ENCODE assay signal across 1 cellular context in genomic region chr1:8077120-8077573, GRCh38.
TF ChIP-seq lines count a peak whose summit lies in the region.

No MANE protein-coding gene starts in this region.

TF ChIP-seq in A549, 52 proteins besides CTCF, POLR2A, EP300 and RAD21 (continued from another document):
- TF ChIP-seq BCL3 (IDR thresholded peaks at IDR 0.05) (peak; percentile 45; the same call in 1 of the 3 replicates), CBX8 (IDR thresholded peaks at IDR 0.05) (no peak), NFE2L2 (conservative IDR thresholded peaks at IDR 0.05; ENCODE audit: low read length) (no peak)
